ENCODE assay signal across 1 cellular context in genomic region chr10:112713411-112713810, GRCh38.
TF ChIP-seq lines count a peak whose summit lies in the region.

No MANE protein-coding gene starts in this region.

TF ChIP-seq in GM23338, 12 proteins besides CTCF, POLR2A, EP300 and RAD21:
- TF ChIP-seq ZNF331 (CRISPR knock-in tag; IDR thresholded peaks at IDR 0.05; ENCODE audit: low read depth) (no peak), REST (IDR thresholded peaks at IDR 0.05; ENCODE audit: unreplicated experiment) (no peak), STAT1 (IDR thresholded peaks at IDR 0.05; ENCODE audit: unreplicated experiment) (no peak), EZH2 (IDR thresholded peaks at IDR 0.05; ENCODE audit: low read depth, unreplicated experiment) (no peak), JUNB (IDR thresholded peaks at IDR 0.05; ENCODE audit: unreplicated experiment) (no peak), POLR2AphosphoS5 (IDR thresholded peaks at IDR 0.05; ENCODE audit: low read depth) (no peak), ETS1 (IDR thresholded peaks at IDR 0.05) (no peak), CREB1 (CRISPR knock-in tag; IDR thresholded peaks at IDR 0.05; ENCODE audit: low read depth) (no peak), NANOG (IDR thresholded peaks at IDR 0.05; ENCODE audit: borderline replicate concordance) (no peak), ZNF114 (CRISPR knock-in tag; IDR thresholded peaks at IDR 0.05) (no peak), EZH2phosphoT487 (IDR thresholded peaks at IDR 0.05; ENCODE audit: unreplicated experiment) (no peak)
- TF ChIP-seq, protein P1, sequence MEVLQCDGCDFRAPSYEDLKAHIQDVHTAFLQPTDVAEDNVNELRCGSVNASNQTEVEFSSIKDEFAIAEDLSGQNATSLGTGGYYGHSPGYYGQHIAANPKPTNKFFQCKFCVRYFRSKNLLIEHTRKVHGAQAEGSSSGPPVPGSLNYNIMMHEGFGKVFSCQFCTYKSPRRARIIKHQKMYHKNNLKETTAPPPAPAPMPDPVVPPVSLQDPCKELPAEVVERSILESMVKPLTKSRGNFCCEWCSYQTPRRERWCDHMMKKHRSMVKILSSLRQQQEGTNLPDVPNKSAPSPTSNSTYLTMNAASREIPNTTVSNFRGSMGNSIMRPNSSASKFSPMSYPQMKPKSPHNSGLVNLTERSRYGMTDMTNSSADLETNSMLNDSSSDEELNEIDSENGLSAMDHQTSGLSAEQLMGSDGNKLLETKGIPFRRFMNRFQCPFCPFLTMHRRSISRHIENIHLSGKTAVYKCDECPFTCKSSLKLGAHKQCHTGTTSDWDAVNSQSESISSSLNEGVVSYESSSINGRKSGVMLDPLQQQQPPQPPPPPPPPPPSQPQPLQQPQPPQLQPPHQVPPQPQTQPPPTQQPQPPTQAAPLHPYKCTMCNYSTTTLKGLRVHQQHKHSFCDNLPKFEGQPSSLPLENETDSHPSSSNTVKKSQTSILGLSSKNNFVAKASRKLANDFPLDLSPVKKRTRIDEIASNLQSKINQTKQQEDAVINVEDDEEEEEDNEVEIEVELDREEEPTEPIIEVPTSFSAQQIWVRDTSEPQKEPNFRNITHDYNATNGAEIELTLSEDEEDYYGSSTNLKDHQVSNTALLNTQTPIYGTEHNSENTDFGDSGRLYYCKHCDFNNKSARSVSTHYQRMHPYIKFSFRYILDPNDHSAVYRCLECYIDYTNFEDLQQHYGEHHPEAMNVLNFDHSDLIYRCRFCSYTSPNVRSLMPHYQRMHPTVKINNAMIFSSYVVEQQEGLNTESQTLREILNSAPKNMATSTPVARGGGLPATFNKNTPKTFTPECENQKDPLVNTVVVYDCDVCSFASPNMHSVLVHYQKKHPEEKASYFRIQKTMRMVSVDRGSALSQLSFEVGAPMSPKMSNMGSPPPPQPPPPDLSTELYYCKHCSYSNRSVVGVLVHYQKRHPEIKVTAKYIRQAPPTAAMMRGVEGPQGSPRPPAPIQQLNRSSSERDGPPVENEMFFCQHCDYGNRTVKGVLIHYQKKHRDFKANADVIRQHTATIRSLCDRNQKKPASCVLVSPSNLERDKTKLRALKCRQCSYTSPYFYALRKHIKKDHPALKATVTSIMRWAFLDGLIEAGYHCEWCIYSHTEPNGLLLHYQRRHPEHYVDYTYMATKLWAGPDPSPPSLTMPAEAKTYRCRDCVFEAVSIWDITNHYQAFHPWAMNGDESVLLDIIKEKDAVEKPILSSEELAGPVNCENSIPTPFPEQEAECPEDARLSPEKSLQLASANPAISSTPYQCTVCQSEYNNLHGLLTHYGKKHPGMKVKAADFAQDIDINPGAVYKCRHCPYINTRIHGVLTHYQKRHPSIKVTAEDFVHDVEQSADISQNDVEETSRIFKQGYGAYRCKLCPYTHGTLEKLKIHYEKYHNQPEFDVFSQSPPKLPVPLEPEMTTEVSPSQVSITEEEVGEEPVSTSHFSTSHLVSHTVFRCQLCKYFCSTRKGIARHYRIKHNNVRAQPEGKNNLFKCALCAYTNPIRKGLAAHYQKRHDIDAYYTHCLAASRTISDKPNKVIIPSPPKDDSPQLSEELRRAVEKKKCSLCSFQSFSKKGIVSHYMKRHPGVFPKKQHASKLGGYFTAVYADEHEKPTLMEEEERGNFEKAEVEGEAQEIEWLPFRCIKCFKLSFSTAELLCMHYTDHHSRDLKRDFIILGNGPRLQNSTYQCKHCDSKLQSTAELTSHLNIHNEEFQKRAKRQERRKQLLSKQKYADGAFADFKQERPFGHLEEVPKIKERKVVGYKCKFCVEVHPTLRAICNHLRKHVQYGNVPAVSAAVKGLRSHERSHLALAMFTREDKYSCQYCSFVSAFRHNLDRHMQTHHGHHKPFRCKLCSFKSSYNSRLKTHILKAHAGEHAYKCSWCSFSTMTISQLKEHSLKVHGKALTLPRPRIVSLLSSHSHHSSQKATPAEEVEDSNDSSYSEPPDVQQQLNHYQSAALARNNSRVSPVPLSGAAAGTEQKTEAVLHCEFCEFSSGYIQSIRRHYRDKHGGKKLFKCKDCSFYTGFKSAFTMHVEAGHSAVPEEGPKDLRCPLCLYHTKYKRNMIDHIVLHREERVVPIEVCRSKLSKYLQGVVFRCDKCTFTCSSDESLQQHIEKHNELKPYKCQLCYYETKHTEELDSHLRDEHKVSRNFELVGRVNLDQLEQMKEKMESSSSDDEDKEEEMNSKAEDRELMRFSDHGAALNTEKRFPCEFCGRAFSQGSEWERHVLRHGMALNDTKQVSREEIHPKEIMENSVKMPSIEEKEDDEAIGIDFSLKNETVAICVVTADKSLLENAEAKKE (CRISPR knock-in tag; IDR thresholded peaks at IDR 0.05), result no peak
